Comparison of ENCODE assay signal across 8 cellular contexts in genomic region chr14:93116676-93117200, GRCh38. TPM values are rescaled to one million over a fixed set of nuclear protein-coding genes. Genes with fewer than 3 reads are reported as not detected.
DNase-seq lines count a peak whose midpoint lies in the region; TF ChIP-seq lines count a peak whose summit lies in the region.

No MANE protein-coding gene starts in this region.

- peaks cover 0 to 2% of the 10 kb centered on the region in 2 donors for H3K36me3 Mint-ChIP-seq in CD4-positive, alpha-beta memory T cell
- H3K36me3 Mint-ChIP-seq in endothelial cell (ENCODE audit: low read depth, unreplicated experiment): no peaks in the 10 kb centered on the region

- no peaks in the 10 kb centered on the region for H3K27me3 ChIP-seq in CD4-positive, alpha-beta memory T cell (ENCODE audit: insufficient read depth, low read length)
- no peaks in the 10 kb centered on the region for H3K27me3 ChIP-seq in ovary

- WGBS in ovary, 3 donors: 78 to 84% (median 80%) methylated on average over 11 of the region's 11 CpGs

- CTCF ChIA-PET in CD4-positive, alpha-beta memory T cell (lab: Charles Lee; ENCODE audit: partially characterized antibody): interaction anchor here (0.5 to 5.9 kb wide), 13 partner anchors 9 to 102 kb away, joined by 3 to 40 read pairs (median 3); partner anchors contain the start of genes GON7, LYSET, MOAP1 and UBR7

- DNase-seq in CD4-positive, alpha-beta memory T cell: no peak
- DNase-seq in OCI-M1 (lab: John Stamatoyannopoulos, UW) (peak; percentile 5), endothelial cell (ENCODE audit: low spot score) (no peak), ovary (no peak), Ammon's horn (ENCODE audit: low spot score) (no peak), NCI-H187 (lab: John Stamatoyannopoulos, UW) (no peak), NCI-H1417 (lab: John Stamatoyannopoulos, UW) (no peak), HT-29 (ENCODE audit: low spot score) (no peak)

- H3K4me1 ChIP-seq in CD4-positive, alpha-beta memory T cell (ENCODE audit: insufficient read depth, low read length): peaks cover 38% of the 10 kb centered on the region
- H3K4me1 ChIP-seq in ovary (ENCODE audit: insufficient read depth): peaks cover 11% of the 10 kb centered on the region

- H3K4me3 Mint-ChIP-seq in CD4-positive, alpha-beta memory T cell: peak overlapping the region; percentile 71 to 83 (median 81)
- H3K4me3 Mint-ChIP-seq in endothelial cell (ENCODE audit: unreplicated experiment): peak overlapping the region; percentile 83

- H3K27me3 Mint-ChIP-seq in CD4-positive, alpha-beta memory T cell: no peaks in the 10 kb centered on the region
- peaks cover 17% of the 10 kb centered on the region for H3K27me3 Mint-ChIP-seq in endothelial cell (ENCODE audit: unreplicated experiment)

- no peak for TF ChIP-seq POLR2A in ovary (IDR thresholded peaks at IDR 0.05)

- no peak for TF ChIP-seq CTCF in endothelial cell (IDR thresholded peaks at IDR 0.05; ENCODE audit: unreplicated experiment)
- TF ChIP-seq CTCF in ovary (IDR thresholded peaks at IDR 0.05): no peak

- no peaks in the 10 kb centered on the region for H3K9me3 ChIP-seq in CD4-positive, alpha-beta memory T cell (ENCODE audit: control insufficient read depth in 1 of 2, low read length in 2 of 2)
- no peaks in the 10 kb centered on the region for H3K9me3 ChIP-seq in ovary

- intact Hi-C loops in CD4-positive, alpha-beta memory T cell (cut with micrococcal nuclease): no loop called here
- intact Hi-C loops in ovary (cut with DNase I): loop anchor here in 1 of 4 donors (5.0 to 10.0 kb wide), 2 partner anchors 144 to 162 kb away; no protein-coding TSS in a partner anchor

- H3K9me3 Mint-ChIP-seq in CD4-positive, alpha-beta memory T cell: peaks cover 0 to 1% (median 0%) of the 10 kb centered on the region in 8 donors
- no peaks in the 10 kb centered on the region for H3K9me3 Mint-ChIP-seq in endothelial cell (ENCODE audit: unreplicated experiment)

- H3K36me3 ChIP-seq in CD4-positive, alpha-beta memory T cell (ENCODE audit: insufficient read depth, low read length): no peaks in the 10 kb centered on the region
- H3K36me3 ChIP-seq in ovary: no peaks in the 10 kb centered on the region

- peak overlapping the region; percentile 72 to 91 (median 77) for H3K27ac Mint-ChIP-seq in CD4-positive, alpha-beta memory T cell
- no peak overlapping the region for H3K27ac Mint-ChIP-seq in endothelial cell (ENCODE audit: unreplicated experiment)

- no peak for TF ChIP-seq EP300 in ovary (IDR thresholded peaks at IDR 0.05)

- peak overlapping the region; percentile 47 to 76 for H3K4me3 ChIP-seq in CD4-positive, alpha-beta memory T cell (ENCODE audit: low read length in 2 of 2)
- H3K4me3 ChIP-seq in ovary: peak overlapping the region; percentile 68

- POLR2A ChIA-PET in CD4-positive, alpha-beta memory T cell (lab: Charles Lee; ENCODE audit: partially characterized antibody): interaction anchor here (0.8 to 5.2 kb wide), 5 partner anchors 10 to 268 kb away, joined by 3 to 51 read pairs (median 6); partner anchors contain the start of genes LYSET and MOAP1

- H3K4me1 Mint-ChIP-seq in CD4-positive, alpha-beta memory T cell: peaks cover 19 to 28% (median 21%) of the 10 kb centered on the region in 4 donors
- peaks cover 11% of the 10 kb centered on the region for H3K4me1 Mint-ChIP-seq in endothelial cell (ENCODE audit: unreplicated experiment)

- peak overlapping the region; percentile 79 for H3K27ac ChIP-seq in CD4-positive, alpha-beta memory T cell (ENCODE audit: low read depth, low read length)
- peak overlapping the region; percentile 98 to 99 for H3K27ac ChIP-seq in ovary

RNA-seq across cellular contexts. Expression of gene ITPK1, which starts 1.0 kb away (rescaled TPM):
- total RNA-seq in CD4-positive, alpha-beta memory T cell: 10 to 100 TPM; 26.8 to 30.0 TPM
- polyA plus RNA-seq in CD4-positive, alpha-beta memory T cell: 10 to 100 TPM; 12.5 to 26.9 TPM
- total RNA-seq in endothelial cell (ENCODE audit: unreplicated experiment): 39.2 TPM
- total RNA-seq in ovary: 10 to 100 TPM; 23.6 to 57.8 (median 49.3) TPM
- polyA plus RNA-seq in ovary: 10 to 100 TPM; 32.2 to 40.9 TPM
- 80.3 and 92.0 TPM in 2 replicates for total RNA-seq in HT-29 (2014; rRNA removed; shearing (Covaris generic))
